12 cellular contexts compared by ENCODE assay signal in genomic region chr5:151461312-151461711, GRCh38. TPM values are rescaled to one million over a fixed set of nuclear protein-coding genes. Genes with fewer than 3 reads are reported as not detected.
DNase-seq lines count a peak whose midpoint lies in the region; ATAC-seq and TF ChIP-seq lines count a peak whose summit lies in the region.
"Had no signal": no experiment of that assay in that cellular context is flagged by ENCODE, and none has a peak within 500 bp of the region (broad histone marks: within the 10 kb centered on the region; RNA-seq: fewer than 3 reads in every experiment).

No MANE protein-coding gene starts in this region.

- no peaks in the 10 kb centered on the region for H3K36me3 ChIP-seq in MG63
- H3K36me3 ChIP-seq: uterus had no signal

- no peak overlapping the region for H3K27ac Mint-ChIP-seq in CD14-positive monocyte
- H3K27ac Mint-ChIP-seq: naive B cell had no signal

- DNase-seq in GM10248 (ENCODE audit: extremely low spot score): peak; percentile 44
- peak; percentile 33 for DNase-seq in GM19238 (ENCODE audit: insufficient read length, low spot score)
- DNase-seq in MG63: no peak
- no peak for DNase-seq in CD14-positive monocyte (ENCODE audit: low spot score)
- no peak for DNase-seq in activated CD4-positive, alpha-beta T cell treated with anti-CD3 and anti-CD28 coated beads, Interleukin-2, amount 50 U/mL, for 4 hours
- DNase-seq in SKM-1 treated with dmso at 0.1 percent for 144 hours (lab: John Stamatoyannopoulos, UW; ENCODE audit: unreplicated experiment): no peak
- DNase-seq: naive B cell, NCI-H2227 treated with DMSO at 0.1 percent for 48 hours, uterus had no signal

- CTCF ChIA-PET in GM10248 (lab: Yijun Ruan, JAX): interaction anchor here (1.0 to 9.2 kb wide), 3 partner anchors 12 to 198 kb away, joined by 3 to 87 read pairs (median 16); partner anchors contain the start of gene SLC36A1

- POLR2A ChIA-PET in GM10248 (lab: Yijun Ruan, JAX): no interaction called here

- intact Hi-C loops in CD14-positive monocyte (cut with micrococcal nuclease): no loop called here

- H3K4me1 Mint-ChIP-seq in CD14-positive monocyte: peaks cover 3% of the 10 kb centered on the region

- no peaks in the 10 kb centered on the region for H3K27me3 Mint-ChIP-seq in CD14-positive monocyte (ENCODE audit: low read depth in 3 of 3)
- H3K27me3 Mint-ChIP-seq: naive B cell had no signal

- H3K27me3 ChIP-seq in MG63: no peaks in the 10 kb centered on the region
- H3K27me3 ChIP-seq: uterus had no signal

- H3K36me3 Mint-ChIP-seq in CD14-positive monocyte: peaks cover 63 to 93% of the 10 kb centered on the region in 2 donors

- H3K9me3 Mint-ChIP-seq in CD14-positive monocyte: no peaks in the 10 kb centered on the region
- H3K9me3 Mint-ChIP-seq: naive B cell had no signal

- ATAC-seq in GM21825 (IDR thresholded peaks at IDR 0.05; ENCODE audit: unreplicated experiment) (peak; percentile 79), HG03196 (IDR thresholded peaks at IDR 0.05; ENCODE audit: unreplicated experiment) (peak; percentile 85)
- ATAC-seq: HCT116 had no signal

- no peak overlapping the region for H3K4me3 ChIP-seq in MG63
- H3K4me3 ChIP-seq: uterus had no signal

- H3K9me3 ChIP-seq in MG63: no peaks in the 10 kb centered on the region
- H3K9me3 ChIP-seq: uterus had no signal

- TF ChIP-seq CTCF in GM10248 (IDR thresholded peaks at IDR 0.05; ENCODE audit: control extremely low read depth, extremely low read depth, low read depth, missing control alignments): no peak
- TF ChIP-seq CTCF in CD14-positive monocyte (IDR thresholded peaks at IDR 0.05): no peak

- H3K4me3 Mint-ChIP-seq in CD14-positive monocyte: no peak overlapping the region
- H3K4me3 Mint-ChIP-seq: naive B cell had no signal

RNA-seq across cellular contexts. Expression of gene SLC36A1, which starts 13.9 kb away (rescaled TPM):
- total RNA-seq in MG63 (2014; rRNA removed; shearing (Covaris generic); ENCODE audit: low replicate concordance): 2.9 and 5.8 TPM in 2 replicates
- polyA plus RNA-seq in CD14-positive monocyte: 1 to 10 TPM; 5.3 to 6.8 TPM

Comparison
In these comparisons a context has a peak if more than half of its experiments do, and no peak if none do; other contexts are left out.
1. DNase-seq: peak in GM10248 (single experiment) and GM19238 (single experiment); none in MG63 (single experiment), CD14-positive monocyte (single experiment), activated CD4-positive, alpha-beta T cell treated with anti-CD3 and anti-CD28 coated beads, Interleukin-2, amount 50 U/mL, for 4 hours (0 of 2) and SKM-1 treated with dmso at 0.1 percent for 144 hours (single experiment).